23 cellular contexts compared by ENCODE assay signal in genomic region chr3:5616873-5617272, GRCh38.
DNase-seq lines count a peak whose midpoint lies in the region; ATAC-seq and TF ChIP-seq lines count a peak whose summit lies in the region.
"Had no signal": no experiment of that assay in that cellular context is flagged by ENCODE, and none has a peak within 500 bp of the region (broad histone marks: within the 10 kb centered on the region; RNA-seq: fewer than 3 reads in every experiment).

No MANE protein-coding gene starts in this region.

- ATAC-seq in GM19395 (IDR thresholded peaks at IDR 0.05; ENCODE audit: unreplicated experiment), result peak; percentile 55
- ATAC-seq in GM21423 (IDR thresholded peaks at IDR 0.05; ENCODE audit: unreplicated experiment), result no peak
- ATAC-seq: PC-3, Right ventricle myocardium inferior had no signal

- no peaks in the 10 kb centered on the region for H3K27me3 Mint-ChIP-seq in activated naive CD8-positive, alpha-beta T cell treated with anti-CD3 and anti-CD28 coated beads for 36 hours
- H3K27me3 Mint-ChIP-seq: CD4-positive, alpha-beta T cell had no signal

- H4K20me1 ChIP-seq in SK-N-SH (ENCODE audit: insufficient read depth), result no peaks in the 10 kb centered on the region
- H4K20me1 ChIP-seq: BLaER1 had no signal

- CTCF ChIA-PET in SK-N-SH (lab: Yijun Ruan, JAX), result no interaction called here

- no peak overlapping the region for H3K4me3 Mint-ChIP-seq in activated naive CD8-positive, alpha-beta T cell treated with anti-CD3 and anti-CD28 coated beads for 36 hours
- H3K4me3 Mint-ChIP-seq: CD4-positive, alpha-beta T cell had no signal

- TF ChIP-seq CTCF in GM12865 (IDR thresholded peaks at IDR 0.05; ENCODE audit: insufficient read depth, low read depth, low read length, missing control alignments), result no peak
- TF ChIP-seq CTCF in SK-N-SH (IDR thresholded peaks at IDR 0.05), result no peak

- POLR2A ChIA-PET in SK-N-SH (lab: Yijun Ruan, JAX), result no interaction called here

- H3K27ac Mint-ChIP-seq in activated naive CD8-positive, alpha-beta T cell treated with anti-CD3 and anti-CD28 coated beads for 36 hours, result no peak overlapping the region
- H3K27ac Mint-ChIP-seq: CD4-positive, alpha-beta T cell had no signal

- H3K4me2 ChIP-seq in SK-N-SH, result no peak overlapping the region
- H3K4me2 ChIP-seq: BLaER1 had no signal

- H3F3A ChIP-seq in SK-N-SH (replicated peaks; ENCODE audit: insufficient read depth), result no peaks in the 10 kb centered on the region

- no peak overlapping the region for H3K4me3 ChIP-seq in GM12865 (ENCODE audit: low read depth, low read length)
- no peak overlapping the region for H3K4me3 ChIP-seq in SK-N-SH (ENCODE audit: low read depth in 2 of 2, low read length in 1 of 2)
- H3K4me3 ChIP-seq: BLaER1, SJCRH30 had no signal

- no peak overlapping the region for H2AFZ ChIP-seq in SK-N-SH (ENCODE audit: low read depth)

- no peak overlapping the region for H3K27ac ChIP-seq in SK-N-SH (ENCODE audit: low read depth in 2 of 2, low read length in 1 of 2)
- H3K27ac ChIP-seq: BLaER1, SJCRH30 had no signal

- 30% methylated on average over 4 of the region's 4 CpGs for WGBS in SK-N-SH (ENCODE audit: low lambda C conversion rate)

- H3K4me1 ChIP-seq in SK-N-SH (ENCODE audit: control insufficient read depth in 1 of 2, insufficient read depth in 2 of 2, low read depth in 1 of 2, low read length in 1 of 2), result no peaks in the 10 kb centered on the region
- H3K4me1 ChIP-seq: BLaER1, SJCRH30 had no signal

- H3K36me3 Mint-ChIP-seq in activated naive CD8-positive, alpha-beta T cell treated with anti-CD3 and anti-CD28 coated beads for 36 hours, result no peaks in the 10 kb centered on the region

- peak; percentile 33 for DNase-seq in GM12865 (ENCODE audit: low read depth)
- DNase-seq in MV-4-11 (lab: John Stamatoyannopoulos, UW), result peak; percentile 72
- peak; percentile 20 for DNase-seq in left kidney (ENCODE audit: low read depth, low spot score)
- DNase-seq in SK-N-SH, result no peak
- DNase-seq in activated naive CD8-positive, alpha-beta T cell treated with anti-CD3 and anti-CD28 coated beads for 36 hours, result no peak
- DNase-seq: CD4-positive, alpha-beta T cell; HCEC 1CT; KG1; MM.1S; NCI-H1105; NCI-H1436 treated with DMSO at 0.1 percent for 48 hours; NCI-H2029; NCI-H446; NCI-H524 treated with DMSO at 0.1 percent for 48 hours; NCI-H82; NK-92 treated with Interleukin-12 subunit alpha and Interleukin-12 subunit beta, amount 100 ng/mL, for 24 hours; PC-3; SJCRH30; T-helper 2 cell had no signal

- no peaks in the 10 kb centered on the region for H3K79me2 ChIP-seq in SK-N-SH (ENCODE audit: insufficient read depth)

- H3K9me2 ChIP-seq in SK-N-SH, result no peaks in the 10 kb centered on the region

- no peaks in the 10 kb centered on the region for H3K9me3 Mint-ChIP-seq in activated naive CD8-positive, alpha-beta T cell treated with anti-CD3 and anti-CD28 coated beads for 36 hours

- H3K27me3 ChIP-seq in SK-N-SH (ENCODE audit: insufficient read depth), result no peaks in the 10 kb centered on the region
- H3K27me3 ChIP-seq: BLaER1, SJCRH30 had no signal

- no peaks in the 10 kb centered on the region for H3K4me1 Mint-ChIP-seq in activated naive CD8-positive, alpha-beta T cell treated with anti-CD3 and anti-CD28 coated beads for 36 hours

- no peak for TF ChIP-seq EP300 in SK-N-SH (IDR thresholded peaks at IDR 0.05; ENCODE audit: borderline replicate concordance in 1 of 2, low read depth in 1 of 2, low read length in 1 of 2)

- H3K36me3 ChIP-seq in SK-N-SH (replicated peaks in 1 of 2; ENCODE audit: control insufficient read depth in 1 of 2, insufficient read depth in 2 of 2, low read length in 1 of 2), result no peaks in the 10 kb centered on the region
- H3K36me3 ChIP-seq: BLaER1, SJCRH30 had no signal

- TF ChIP-seq RAD21 in SK-N-SH (IDR thresholded peaks at IDR 0.05; ENCODE audit: low read length), result no peak

- H3K9ac ChIP-seq in SK-N-SH, result no peak overlapping the region
- H3K9ac ChIP-seq: BLaER1 had no signal

- H3K9me3 ChIP-seq in SK-N-SH, result no peaks in the 10 kb centered on the region
- H3K9me3 ChIP-seq: BLaER1, SJCRH30 had no signal

TF ChIP-seq in SK-N-SH, 30 proteins besides CTCF, POLR2A, EP300 and RAD21:
- TF ChIP-seq RFX5 (IDR thresholded peaks at IDR 0.05; ENCODE audit: low read length) (no peak), FOSL2 (IDR thresholded peaks at IDR 0.05; ENCODE audit: borderline replicate concordance, low read depth) (no peak), JUND (IDR thresholded peaks at IDR 0.05) (no peak), NRF1 (IDR thresholded peaks at IDR 0.05; ENCODE audit: low read depth, low read length) (no peak), POLR2AphosphoS5 (IDR thresholded peaks at IDR 0.05; ENCODE audit: low read depth, low read length) (no peak), TEAD4 (IDR thresholded peaks at IDR 0.05; ENCODE audit: borderline replicate concordance, insufficient read depth) (no peak), GABPA (IDR thresholded peaks at IDR 0.05; ENCODE audit: low read depth) (no peak), USF2 (IDR thresholded peaks at IDR 0.05; ENCODE audit: borderline replicate concordance, low read depth, low read length) (no peak), TCF12 (IDR thresholded peaks at IDR 0.05) (no peak), RCOR1 (IDR thresholded peaks at IDR 0.05; ENCODE audit: low read length) (no peak), ZBTB33 (IDR thresholded peaks at IDR 0.05; ENCODE audit: borderline replicate concordance, low read depth) (no peak)

Comparison
In these comparisons a context has a peak if more than half of its experiments do, and no peak if none do; other contexts are left out.
1. DNase-seq: peak in GM12865 (single experiment), MV-4-11 (single experiment) and left kidney (single experiment); none in SK-N-SH (single experiment) and activated naive CD8-positive, alpha-beta T cell treated with anti-CD3 and anti-CD28 coated beads for 36 hours (single experiment).